In the genomic region with DNA sequence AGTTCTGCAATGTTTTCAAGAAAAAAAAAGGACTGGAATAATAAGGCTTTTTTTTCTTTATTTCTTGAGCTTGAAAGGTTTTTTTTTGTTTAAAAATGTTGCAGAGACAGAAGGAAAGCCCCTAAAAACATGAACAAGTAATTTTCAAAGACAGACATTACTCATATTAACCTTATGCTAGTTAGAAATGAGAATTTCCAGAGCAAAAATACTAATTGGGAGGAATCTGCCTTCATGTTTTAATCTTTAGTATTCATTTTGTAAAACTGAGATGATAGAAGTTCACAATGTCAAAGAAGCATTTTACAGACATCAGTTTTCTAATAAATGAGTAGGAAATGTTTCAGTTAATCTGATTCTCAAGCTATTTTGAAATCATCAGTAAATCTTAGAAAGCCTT, we compare ENCODE assay signal across 24 cellular contexts.
"Had no signal": no experiment of that assay in that cellular context is flagged by ENCODE, and none has a peak within 500 bp of the region (broad histone marks: within the 10 kb centered on the region; RNA-seq: fewer than 3 reads in every experiment).

No MANE protein-coding gene starts in this region.

- ATAC-seq: K562 had no signal

- H3K27me3 ChIP-seq: SJSA1 had no signal

- DNase-seq: Kasumi-1; MM.1S; NCI-H1092 treated with DMSO at 0.1 percent for 48 hours; NCI-H1436; NCI-H187; NCI-H2029; NCI-H2081 treated with DMSO at 0.1 percent for 48 hours; NCI-H2171; NCI-H226; NCI-H446; NCI-H510A; NCI-H524 treated with DMSO at 0.1 percent for 48 hours; NCI-H69; NCI-H774; NK-92 treated with Interleukin-12 subunit alpha and Interleukin-12 subunit beta, amount 100 ng/mL, for 24 hours; Right ventricle myocardium superior; RPMI8226; SIG-M5 had no signal

- H3K4me2 ChIP-seq: KMS-11 had no signal

- H3K27ac ChIP-seq: HL-60, KMS-11, SJSA1, SK-N-MC had no signal

- H3K27ac Mint-ChIP-seq: IgD-negative memory B cell had no signal

- H3K9me3 ChIP-seq: SJSA1 had no signal

- H3K4me1 Mint-ChIP-seq: IgD-negative memory B cell had no signal

- H3K4me3 Mint-ChIP-seq: IgD-negative memory B cell had no signal

- H3K36me3 ChIP-seq: SJSA1 had no signal

- H3K4me3 ChIP-seq: K562, SJSA1, SK-N-MC had no signal

- H3K4me1 ChIP-seq: SJSA1 had no signal

- H3K27me3 Mint-ChIP-seq: IgD-negative memory B cell had no signal

- H3K9ac ChIP-seq: KMS-11 had no signal
